In the genomic region with DNA sequence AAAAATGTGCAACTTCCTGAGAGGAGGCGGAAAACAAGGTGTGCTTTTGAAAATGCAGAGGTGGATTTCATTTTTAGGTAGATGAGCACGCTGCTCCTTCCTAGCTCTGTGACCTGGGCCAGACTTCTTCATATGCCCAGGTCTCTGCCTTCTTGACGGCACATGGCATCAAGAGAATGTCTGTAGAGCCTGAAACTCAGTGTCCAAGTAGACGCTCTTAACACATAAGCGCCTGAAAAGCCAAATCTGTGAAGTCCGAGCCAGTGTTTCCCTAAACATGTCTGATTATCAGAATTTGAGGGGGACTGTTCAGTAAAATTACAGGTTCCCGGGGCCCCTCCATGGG, we compare ENCODE assay signal across 12 cellular contexts. TPM values are rescaled to one million over a fixed set of nuclear protein-coding genes. Genes with fewer than 3 reads are reported as not detected.
A peak's percentile ranks its signal among the peaks of the same experiment; 100 is the strongest.
DNase-seq lines count a peak whose midpoint lies in the region; ATAC-seq, FAIRE-seq and TF ChIP-seq lines count a peak whose summit lies in the region.
"Had no signal": no experiment of that assay in that cellular context is flagged by ENCODE, and none has a peak within 500 bp of the region (broad histone marks: within the 10 kb centered on the region; RNA-seq: fewer than 3 reads in every experiment).

No MANE protein-coding gene starts in this region.

- H3K27me3 ChIP-seq in mammary epithelial cell (ENCODE audit: insufficient read depth, low read length) (no peaks in the 10 kb centered on the region), breast epithelium (no peaks in the 10 kb centered on the region), RWPE2 (ENCODE audit: insufficient read depth, poor library complexity, severe bottlenecking) (no peaks in the 10 kb centered on the region), keratinocyte (ENCODE audit: control insufficient read depth, extremely low read depth, insufficient read depth, low read length) (no peaks in the 10 kb centered on the region)

- no peaks in the 10 kb centered on the region for H3K9me3 Mint-ChIP-seq in type B pancreatic cell
- H3K9me3 Mint-ChIP-seq: activated naive CD4-positive, alpha-beta T cell treated with anti-CD3 and anti-CD28 coated beads, Interleukin-2, amount 50 U/mL, for 72 hours had no signal

- H3K27me3 Mint-ChIP-seq in type B pancreatic cell = peaks cover 4% of the 10 kb centered on the region

- BruUV-seq in mammary epithelial cell (replicated peaks; lab: Mats Ljungman, UMichigan) = no TSS peak

- TF ChIP-seq CTCF in mammary epithelial cell (conservative IDR thresholded peaks at IDR 0.05 in 1 of 2, IDR thresholded peaks at IDR 0.05 in 1 of 2; ENCODE audit: extremely low read depth in 1 of 2, insufficient read depth in 1 of 2, low read depth in 1 of 2, low read length in 2 of 2) (no peak), breast epithelium (IDR thresholded peaks at IDR 0.05) (no peak), RWPE2 (IDR thresholded peaks at IDR 0.05; ENCODE audit: poor library complexity, severe bottlenecking) (peak; percentile 68), keratinocyte (optimal IDR thresholded peaks at IDR 0.05 in 1 of 3, IDR thresholded peaks at IDR 0.05 in 1 of 3, conservative IDR thresholded peaks at IDR 0.05 in 1 of 3; ENCODE audit: extremely low read depth in 1 of 3, insufficient read depth in 2 of 3, low read length in 3 of 3) (no peak), type B pancreatic cell (conservative IDR thresholded peaks at IDR 0.05) (peak; percentile 48)

- dilution Hi-C loops in mammary epithelial cell (cut with HindIII; ENCODE audit: low sequenced_read_pairs) = no loop called here
- dilution Hi-C loops in keratinocyte (cut with MboI; ENCODE audit: extremely low pct_ligation_motif_present, low sequenced_read_pairs) = no loop called here

- H4K20me1 ChIP-seq in mammary epithelial cell (ENCODE audit: insufficient read depth, low read length) = no peaks in the 10 kb centered on the region
- no peaks in the 10 kb centered on the region for H4K20me1 ChIP-seq in keratinocyte (ENCODE audit: control insufficient read depth, extremely low read depth, insufficient read depth, low read length)

- H3K27ac ChIP-seq in mammary epithelial cell (ENCODE audit: insufficient read depth, low read depth, low read length) (no peak overlapping the region), breast epithelium (no peak overlapping the region), RWPE2 (ENCODE audit: poor library complexity, severe bottlenecking) (no peak overlapping the region), keratinocyte (ENCODE audit: control insufficient read depth, insufficient read depth, low read length) (no peak overlapping the region)

- intact Hi-C loops in mammary epithelial cell (cut with micrococcal nuclease) = loop anchor here (1.0 to 2.0 kb wide), 4 partner anchors 32 to 144 kb away; no protein-coding TSS in a partner anchor
- intact Hi-C loops in breast epithelium (cut with DNase I; ENCODE audit: low total_unique reads) = no loop called here

- FAIRE-seq in keratinocyte (lab: Jason Lieb, UNC) = no peak
- FAIRE-seq: colon had no signal

- peaks cover 7% of the 10 kb centered on the region for H3K4me1 Mint-ChIP-seq in type B pancreatic cell (ENCODE audit: unreplicated experiment)

- H3K4me1 ChIP-seq in mammary epithelial cell (ENCODE audit: insufficient read depth, low read length) (peaks cover 4% of the 10 kb centered on the region), breast epithelium (no peaks in the 10 kb centered on the region), RWPE2 (ENCODE audit: insufficient read depth, poor library complexity, severe bottlenecking) (no peaks in the 10 kb centered on the region), keratinocyte (ENCODE audit: control insufficient read depth, extremely low read depth, insufficient read depth, low read length) (no peaks in the 10 kb centered on the region)

- peak overlapping the region; percentile 68 for H3K4me3 Mint-ChIP-seq in type B pancreatic cell

- H3K27ac Mint-ChIP-seq in type B pancreatic cell = peak overlapping the region; percentile 63
- H3K27ac Mint-ChIP-seq: activated naive CD4-positive, alpha-beta T cell treated with anti-CD3 and anti-CD28 coated beads, Interleukin-2, amount 50 U/mL, for 72 hours had no signal

- H3K79me2 ChIP-seq in mammary epithelial cell (ENCODE audit: insufficient read depth, low read length) = no peaks in the 10 kb centered on the region
- no peaks in the 10 kb centered on the region for H3K79me2 ChIP-seq in keratinocyte (ENCODE audit: control insufficient read depth, insufficient read depth, low read length)

- H3K9me3 ChIP-seq in mammary epithelial cell (replicated peaks; ENCODE audit: insufficient read depth, low read length) = no peaks in the 10 kb centered on the region
- no peaks in the 10 kb centered on the region for H3K9me3 ChIP-seq in breast epithelium
- H3K9me3 ChIP-seq in RWPE2 (ENCODE audit: severe bottlenecking) = no peaks in the 10 kb centered on the region
- H3K9me3 ChIP-seq in keratinocyte (ENCODE audit: control insufficient read depth, low read depth, low read length) = no peaks in the 10 kb centered on the region
- H3K9me3 ChIP-seq: mucosa of descending colon had no signal

- H2AFZ ChIP-seq in mammary epithelial cell (ENCODE audit: low read depth, low read length) (peak overlapping the region; percentile 84), keratinocyte (ENCODE audit: control insufficient read depth, low read length) (no peak overlapping the region)

- H3K36me3 Mint-ChIP-seq in type B pancreatic cell = no peaks in the 10 kb centered on the region
- H3K36me3 Mint-ChIP-seq: activated naive CD4-positive, alpha-beta T cell treated with anti-CD3 and anti-CD28 coated beads, Interleukin-2, amount 50 U/mL, for 72 hours had no signal

- H3K36me3 ChIP-seq in mammary epithelial cell (ENCODE audit: insufficient read depth, low read length) (no peaks in the 10 kb centered on the region), breast epithelium (no peaks in the 10 kb centered on the region), RWPE2 (ENCODE audit: low read depth) (no peaks in the 10 kb centered on the region), keratinocyte (ENCODE audit: control insufficient read depth in 2 of 2, extremely low read depth in 1 of 2, insufficient read depth in 2 of 2, low read length in 2 of 2) (no peaks in the 10 kb centered on the region)

- DNase-seq in mammary epithelial cell (no peak), breast epithelium (ENCODE audit: low spot score in 2 of 2) (no peak), RWPE2 (ENCODE audit: low spot score) (no peak), keratinocyte (ENCODE audit: low read depth, low spot score) (no peak), type B pancreatic cell (ENCODE audit: extremely low spot score, unreplicated experiment) (no peak), OCI-M1 (lab: John Stamatoyannopoulos, UW) (no peak), SW480 (ENCODE audit: low spot score) (no peak)
- DNase-seq: activated CD4-positive, CD25-positive, alpha-beta regulatory T cell treated with anti-CD3 and anti-CD28 coated beads, Interleukin-2, amount 50 U/mL, for 72 hours had no signal

- in situ Hi-C loops in mammary epithelial cell (cut with MboI; ENCODE audit: low sequenced_read_pairs in 2 of 2) = loop anchor here (5.0 to 10.0 kb wide), 2 partner anchors 120 to 148 kb away; a partner anchor contains a TSS

- H3K4me3 ChIP-seq in mammary epithelial cell (replicated peaks in 1 of 3; ENCODE audit: insufficient read depth in 1 of 3, low read depth in 2 of 3, low read length in 3 of 3) (no peak overlapping the region), breast epithelium (no peak overlapping the region), RWPE2 (ENCODE audit: severe bottlenecking) (no peak overlapping the region), keratinocyte (ENCODE audit: control insufficient read depth in 2 of 3, extremely low read depth in 1 of 3, insufficient read depth in 2 of 3, low read depth in 1 of 3, low read length in 3 of 3) (no peak overlapping the region)
- H3K4me3 ChIP-seq: mucosa of descending colon had no signal

- no peaks in the 10 kb centered on the region for H3K9me1 ChIP-seq in keratinocyte (ENCODE audit: control insufficient read depth, extremely low read depth, insufficient read depth, low read length)

- CTCF ChIA-PET in mammary epithelial cell (lab: Charles Lee; ENCODE audit: low non-redundant PET) = interaction anchor here (0.6 kb wide), 1 partner anchor 144 kb away, joined by 5 read pairs; no protein-coding TSS in a partner anchor

- 27% methylated on average over 5 of the region's 7 CpGs for WGBS in mammary epithelial cell (ENCODE audit: low coverage, missing lambda C conversion rate)

- TF ChIP-seq POLR2A in breast epithelium (IDR thresholded peaks at IDR 0.05) = no peak

- H3K9ac ChIP-seq in mammary epithelial cell (ENCODE audit: insufficient read depth, low read length) (no peak overlapping the region), keratinocyte (ENCODE audit: control insufficient read depth, extremely low read depth, insufficient read depth, low read length) (no peak overlapping the region)

- H3K4me2 ChIP-seq in mammary epithelial cell (ENCODE audit: insufficient read depth, low read depth, low read length) (peak overlapping the region; percentile 73), keratinocyte (ENCODE audit: control insufficient read depth, extremely low read depth, insufficient read depth, low read depth, low read length) (peak overlapping the region; percentile 22)

- ATAC-seq in RWPE2 (ENCODE audit: low read depth) (no peak), HG02588 (IDR thresholded peaks at IDR 0.05; ENCODE audit: unreplicated experiment) (no peak)

RNA-seq across cellular contexts. Expression of a gene that starts 25.7 kb away (rescaled TPM):
- total RNA-seq in mammary epithelial cell = under 1 TPM; 0.12 to 0.33 TPM
- polyA plus RNA-seq in mammary epithelial cell = 0.03 TPM
- polyA minus RNA-seq in mammary epithelial cell = not detected
- total RNA-seq in breast epithelium = 1 to 10 TPM in 2 of 3 donors, not detected in 1; 1.0 to 2.3 TPM
- 0.09 to 0.18 TPM (median 0.12 TPM) in 3 replicates for polyA plus RNA-seq in keratinocyte
- not detected for polyA plus RNA-seq in keratinocyte (2011; ENCODE audit: low read depth)
- 0.09 and 0.10 TPM in 2 replicates for polyA plus RNA-seq in keratinocyte (2011; cell fraction: cytosol; rRNA removed)
- polyA plus RNA-seq in keratinocyte (2011; cell fraction: nucleus; rRNA removed) = 0.11 and 0.16 TPM in 2 replicates
- polyA plus RNA-seq in keratinocyte (2012; ENCODE audit: low replicate concordance) = 0.14 TPM in 1 of 2 replicates, not detected in the other
- 0.10 TPM in 1 of 3 replicates, not detected in the others for polyA minus RNA-seq in keratinocyte
- polyA minus RNA-seq in keratinocyte (2011; cell fraction: cytosol; rRNA and poly(A)+ RNA removed) = not detected
- polyA minus RNA-seq in keratinocyte (2011; cell fraction: nucleus; rRNA and poly(A)+ RNA removed) = not detected in 2 replicates
- total RNA-seq in type B pancreatic cell (ENCODE audit: low replicate concordance) = 0.93 and 3.8 TPM in 2 replicates

Comparison
In these comparisons a context has a peak if more than half of its experiments do, and no peak if none do; other contexts are left out.
1. CTCF ChIP-seq: peak in RWPE2 (single experiment) and type B pancreatic cell (single experiment); none in mammary epithelial cell (0 of 2), breast epithelium (0 of 3) and keratinocyte (0 of 3).